Comparison of ENCODE assay signal across 2 cellular contexts in the genomic region with DNA sequence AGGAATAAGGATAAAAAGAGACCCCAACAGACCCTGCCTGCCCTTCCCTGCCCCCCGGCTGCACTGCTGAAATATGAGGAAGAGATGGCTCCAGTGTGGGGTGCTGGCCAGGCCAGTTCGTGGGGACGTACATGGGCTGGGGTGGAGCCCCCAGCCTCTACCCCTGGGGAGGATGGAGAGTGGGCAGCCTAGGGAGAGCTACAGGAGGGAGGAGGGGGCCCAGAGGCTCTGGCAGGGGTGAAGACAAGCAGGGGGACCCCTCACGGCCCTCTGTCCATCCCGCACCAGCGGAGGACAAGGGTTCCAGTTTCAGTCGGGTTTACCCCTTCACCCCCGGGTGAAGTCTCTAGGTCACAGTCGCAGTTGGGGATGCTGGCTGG.
TF ChIP-seq lines count a peak whose summit lies in the region.

No MANE protein-coding gene starts in this region.

TF ChIP-seq in SK-N-SH, 30 proteins besides CTCF, POLR2A, EP300 and RAD21:
- no peak for TF ChIP-seq EZH2phosphoT487 (IDR thresholded peaks at IDR 0.05; ENCODE audit: borderline replicate concordance, low read depth)
- no peak for TF ChIP-seq GATA2 (CRISPR knock-in tag; IDR thresholded peaks at IDR 0.05)
- no peak for TF ChIP-seq NFIC (IDR thresholded peaks at IDR 0.05; ENCODE audit: borderline replicate concordance)
- TF ChIP-seq, protein P1, sequence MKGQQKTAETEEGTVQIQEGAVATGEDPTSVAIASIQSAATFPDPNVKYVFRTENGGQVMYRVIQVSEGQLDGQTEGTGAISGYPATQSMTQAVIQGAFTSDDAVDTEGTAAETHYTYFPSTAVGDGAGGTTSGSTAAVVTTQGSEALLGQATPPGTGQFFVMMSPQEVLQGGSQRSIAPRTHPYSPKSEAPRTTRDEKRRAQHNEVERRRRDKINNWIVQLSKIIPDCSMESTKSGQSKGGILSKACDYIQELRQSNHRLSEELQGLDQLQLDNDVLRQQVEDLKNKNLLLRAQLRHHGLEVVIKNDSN (IDR thresholded peaks at IDR 0.05; ENCODE audit: borderline replicate concordance, low read depth), result no peak
- TF ChIP-seq TCF12 (IDR thresholded peaks at IDR 0.05), result no peak
- no peak for TF ChIP-seq FOXJ3 (CRISPR knock-in tag; IDR thresholded peaks at IDR 0.05)
TF ChIP-seq in SK-N-SH: peak in this region for 0.

TF ChIP-seq in SK-N-SH treated with all-trans-retinoic acid at 6 μM for 48 hours, 23 proteins besides CTCF, POLR2A, EP300 and RAD21:
- TF ChIP-seq BACH2 (CRISPR knock-in tag; IDR thresholded peaks at IDR 0.05; ENCODE audit: borderline replicate concordance) (no peak), ZFP3 (CRISPR knock-in tag; IDR thresholded peaks at IDR 0.05) (no peak), RARB (CRISPR knock-in tag; IDR thresholded peaks at IDR 0.05) (no peak), ZNF565 (CRISPR knock-in tag; conservative IDR thresholded peaks at IDR 0.05; ENCODE audit: low read depth) (no peak), GLIS3 (CRISPR knock-in tag; IDR thresholded peaks at IDR 0.05) (no peak), PATZ1 (CRISPR knock-in tag; IDR thresholded peaks at IDR 0.05; ENCODE audit: borderline replicate concordance) (no peak), PPARA (CRISPR knock-in tag; IDR thresholded peaks at IDR 0.05; ENCODE audit: borderline replicate concordance) (no peak), ZNF70 (CRISPR knock-in tag; IDR thresholded peaks at IDR 0.05) (no peak), POU6F1 (CRISPR knock-in tag; IDR thresholded peaks at IDR 0.05; ENCODE audit: borderline replicate concordance, low read depth) (no peak), CSDC2 (CRISPR knock-in tag; IDR thresholded peaks at IDR 0.05) (no peak), ISL1 (CRISPR knock-in tag; IDR thresholded peaks at IDR 0.05) (no peak), TOX (CRISPR knock-in tag; IDR thresholded peaks at IDR 0.05; ENCODE audit: borderline replicate concordance) (no peak), ZFP30 (CRISPR knock-in tag; IDR thresholded peaks at IDR 0.05) (no peak), TCF4 (CRISPR knock-in tag; IDR thresholded peaks at IDR 0.05; ENCODE audit: borderline replicate concordance) (no peak), ESRRG (CRISPR knock-in tag; IDR thresholded peaks at IDR 0.05) (no peak), ZNF8 (CRISPR knock-in tag; IDR thresholded peaks at IDR 0.05) (no peak), ARNTL (CRISPR knock-in tag; IDR thresholded peaks at IDR 0.05; ENCODE audit: borderline replicate concordance, low read depth) (no peak)
- TF ChIP-seq, protein P2, sequence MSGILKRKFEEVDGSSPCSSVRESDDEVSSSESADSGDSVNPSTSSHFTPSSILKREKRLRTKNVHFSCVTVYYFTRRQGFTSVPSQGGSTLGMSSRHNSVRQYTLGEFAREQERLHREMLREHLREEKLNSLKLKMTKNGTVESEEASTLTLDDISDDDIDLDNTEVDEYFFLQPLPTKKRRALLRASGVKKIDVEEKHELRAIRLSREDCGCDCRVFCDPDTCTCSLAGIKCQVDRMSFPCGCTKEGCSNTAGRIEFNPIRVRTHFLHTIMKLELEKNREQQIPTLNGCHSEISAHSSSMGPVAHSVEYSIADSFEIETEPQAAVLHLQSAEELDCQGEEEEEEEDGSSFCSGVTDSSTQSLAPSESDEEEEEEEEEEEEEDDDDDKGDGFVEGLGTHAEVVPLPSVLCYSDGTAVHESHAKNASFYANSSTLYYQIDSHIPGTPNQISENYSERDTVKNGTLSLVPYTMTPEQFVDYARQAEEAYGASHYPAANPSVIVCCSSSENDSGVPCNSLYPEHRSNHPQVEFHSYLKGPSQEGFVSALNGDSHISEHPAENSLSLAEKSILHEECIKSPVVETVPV (CRISPR knock-in tag; IDR thresholded peaks at IDR 0.05), result no peak
- TF ChIP-seq, protein P3, sequence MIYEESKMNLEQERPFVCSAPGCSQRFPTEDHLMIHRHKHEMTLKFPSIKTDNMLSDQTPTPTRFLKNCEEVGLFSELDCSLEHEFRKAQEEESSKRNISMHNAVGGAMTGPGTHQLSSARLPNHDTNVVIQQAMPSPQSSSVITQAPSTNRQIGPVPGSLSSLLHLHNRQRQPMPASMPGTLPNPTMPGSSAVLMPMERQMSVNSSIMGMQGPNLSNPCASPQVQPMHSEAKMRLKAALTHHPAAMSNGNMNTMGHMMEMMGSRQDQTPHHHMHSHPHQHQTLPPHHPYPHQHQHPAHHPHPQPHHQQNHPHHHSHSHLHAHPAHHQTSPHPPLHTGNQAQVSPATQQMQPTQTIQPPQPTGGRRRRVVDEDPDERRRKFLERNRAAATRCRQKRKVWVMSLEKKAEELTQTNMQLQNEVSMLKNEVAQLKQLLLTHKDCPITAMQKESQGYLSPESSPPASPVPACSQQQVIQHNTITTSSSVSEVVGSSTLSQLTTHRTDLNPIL (CRISPR knock-in tag; IDR thresholded peaks at IDR 0.05; ENCODE audit: low read depth), result no peak
